ENCODE assay signal across 27 cellular contexts in genomic region chr7:18574235-18574540, GRCh38.
"Had no signal": no experiment of that assay in that cellular context is flagged by ENCODE, and none has a peak within 500 bp of the region (broad histone marks: within the 10 kb centered on the region; RNA-seq: fewer than 3 reads in every experiment).

No MANE protein-coding gene starts in this region.

- H3K27me3 Mint-ChIP-seq: activated CD4-positive, alpha-beta memory T cell treated with anti-CD3 and anti-CD28 coated beads, Interleukin-2, amount 10 ng/mL, durations not matched to agents 7 days and 5 days; activated CD4-positive, alpha-beta T cell treated with anti-CD3 and anti-CD28 coated beads, Interleukin-2, amount 10 ng/mL, durations not matched to agents 7 days and 5 days; activated naive CD4-positive, alpha-beta T cell treated with anti-CD3 and anti-CD28 coated beads, Interleukin-2, amount 10 ng/mL, durations not matched to agents 7 days and 5 days; activated naive CD8-positive, alpha-beta T cell treated with anti-CD3 and anti-CD28 coated beads, Interleukin-2, amount 10 ng/mL, durations not matched to agents 7 days and 5 days; activated T-cell treated with anti-CD3 and anti-CD28 coated beads, Interleukin-2, amount 50 U/mL, for 24 hours; brain; central memory CD8-positive, alpha-beta T cell; dendritic cell treated with granulocyte-macrophage colony-stimulating factor and Interleukin-4, amounts not matched to agents 40 ng/mL and 50 ng/mL, for 4 days had no signal

- H3K27me3 ChIP-seq: ascending aorta, breast epithelium, cardiac muscle cell, dorsolateral prefrontal cortex, foreskin keratinocyte, gastrocnemius medialis had no signal

- H3K27ac ChIP-seq: breast epithelium, cardiac muscle cell, dorsolateral prefrontal cortex, foreskin keratinocyte had no signal

- DNase-seq: activated CD4-positive, alpha-beta memory T cell treated with anti-CD3 and anti-CD28 coated beads, Interleukin-2, amount 10 ng/mL, durations not matched to agents 7 days and 5 days; activated CD4-positive, alpha-beta T cell treated with anti-CD3 and anti-CD28 coated beads for 1 hour; activated CD4-positive, alpha-beta T cell treated with anti-CD3 and anti-CD28 coated beads for 4 hours; activated CD4-positive, alpha-beta T cell treated with anti-CD3 and anti-CD28 coated beads, Interleukin-2, amount 10 ng/mL, durations not matched to agents 7 days and 5 days; activated CD4-positive, alpha-beta T cell treated with anti-CD3 and anti-CD28 coated beads, Interleukin-2, amount 50 U/mL, for 4 hours; activated CD8-positive, alpha-beta memory T cell treated with anti-CD3 and anti-CD28 coated beads, Interleukin-2, amount 50 U/mL, for 48 hours; activated gamma-delta T cell; activated naive CD4-positive, alpha-beta T cell; activated naive CD4-positive, alpha-beta T cell treated with anti-CD3 and anti-CD28 coated beads, Interleukin-2, amount 10 ng/mL, durations not matched to agents 7 days and 5 days; activated naive CD8-positive, alpha-beta T cell treated with anti-CD3 and anti-CD28 coated beads, Interleukin-2, amount 10 ng/mL, durations not matched to agents 7 days and 5 days; activated T-cell treated with anti-CD3 and anti-CD28 coated beads for 4 hours; activated T-cell treated with anti-CD3 and anti-CD28 coated beads, Interleukin-2, amount 50 U/mL, for 24 hours; activated T-cell treated with anti-CD3 and anti-CD28 coated beads, Interleukin-2, amount 50 U/mL, for 72 hours; dorsolateral prefrontal cortex; effector memory CD4-positive, alpha-beta T cell; endodermal cell; foreskin keratinocyte; gastrocnemius medialis; T-helper 2 cell had no signal

- H3K4me1 ChIP-seq: breast epithelium, foreskin keratinocyte had no signal

- H3K4me1 Mint-ChIP-seq: activated CD4-positive, alpha-beta memory T cell treated with anti-CD3 and anti-CD28 coated beads, Interleukin-2, amount 10 ng/mL, durations not matched to agents 7 days and 5 days; activated CD4-positive, alpha-beta T cell treated with anti-CD3 and anti-CD28 coated beads, Interleukin-2, amount 10 ng/mL, durations not matched to agents 7 days and 5 days; activated naive CD4-positive, alpha-beta T cell treated with anti-CD3 and anti-CD28 coated beads, Interleukin-2, amount 10 ng/mL, durations not matched to agents 7 days and 5 days; activated naive CD8-positive, alpha-beta T cell treated with anti-CD3 and anti-CD28 coated beads, Interleukin-2, amount 10 ng/mL, durations not matched to agents 7 days and 5 days; endodermal cell had no signal

- H3K27ac Mint-ChIP-seq: activated CD4-positive, alpha-beta memory T cell treated with anti-CD3 and anti-CD28 coated beads, Interleukin-2, amount 10 ng/mL, durations not matched to agents 7 days and 5 days; activated CD4-positive, alpha-beta T cell treated with anti-CD3 and anti-CD28 coated beads, Interleukin-2, amount 10 ng/mL, durations not matched to agents 7 days and 5 days; activated naive CD4-positive, alpha-beta T cell treated with anti-CD3 and anti-CD28 coated beads, Interleukin-2, amount 10 ng/mL, durations not matched to agents 7 days and 5 days; activated naive CD4-positive, alpha-beta T cell treated with anti-CD3 and anti-CD28 coated beads, Interleukin-2, amount 50 U/mL, for 72 hours; activated naive CD8-positive, alpha-beta T cell treated with anti-CD3 and anti-CD28 coated beads, Interleukin-2, amount 10 ng/mL, durations not matched to agents 7 days and 5 days; activated T-cell treated with anti-CD3 and anti-CD28 coated beads, Interleukin-2, amount 50 U/mL, for 24 hours; activated T-cell treated with anti-CD3 and anti-CD28 coated beads, Interleukin-2, amount 50 U/mL, for 72 hours; brain; dendritic cell treated with granulocyte-macrophage colony-stimulating factor and Interleukin-4, amounts not matched to agents 40 ng/mL and 50 ng/mL, for 4 days; endodermal cell had no signal

- H3K4me3 ChIP-seq: breast epithelium, cardiac muscle cell, gastrocnemius medialis had no signal

- H3K4me3 Mint-ChIP-seq: activated CD4-positive, alpha-beta memory T cell treated with anti-CD3 and anti-CD28 coated beads, Interleukin-2, amount 10 ng/mL, durations not matched to agents 7 days and 5 days; activated CD4-positive, alpha-beta T cell treated with anti-CD3 and anti-CD28 coated beads, Interleukin-2, amount 10 ng/mL, durations not matched to agents 7 days and 5 days; activated naive CD4-positive, alpha-beta T cell treated with anti-CD3 and anti-CD28 coated beads, Interleukin-2, amount 10 ng/mL, durations not matched to agents 7 days and 5 days; activated naive CD8-positive, alpha-beta T cell treated with anti-CD3 and anti-CD28 coated beads, Interleukin-2, amount 10 ng/mL, durations not matched to agents 7 days and 5 days; activated T-cell treated with anti-CD3 and anti-CD28 coated beads, Interleukin-2, amount 50 U/mL, for 24 hours; activated T-cell treated with anti-CD3 and anti-CD28 coated beads, Interleukin-2, amount 50 U/mL, for 72 hours; brain; central memory CD8-positive, alpha-beta T cell; dendritic cell treated with granulocyte-macrophage colony-stimulating factor and Interleukin-4, amounts not matched to agents 40 ng/mL and 50 ng/mL, for 4 days; endodermal cell had no signal

- H3K36me3 ChIP-seq: breast epithelium, cardiac muscle cell, gastrocnemius medialis had no signal

- H3K9me3 Mint-ChIP-seq: activated CD4-positive, alpha-beta memory T cell treated with anti-CD3 and anti-CD28 coated beads, Interleukin-2, amount 10 ng/mL, durations not matched to agents 7 days and 5 days; activated CD4-positive, alpha-beta T cell treated with anti-CD3 and anti-CD28 coated beads, Interleukin-2, amount 10 ng/mL, durations not matched to agents 7 days and 5 days; activated naive CD4-positive, alpha-beta T cell treated with anti-CD3 and anti-CD28 coated beads, Interleukin-2, amount 10 ng/mL, durations not matched to agents 7 days and 5 days; activated naive CD4-positive, alpha-beta T cell treated with anti-CD3 and anti-CD28 coated beads, Interleukin-2, amount 50 U/mL, for 72 hours; activated naive CD8-positive, alpha-beta T cell treated with anti-CD3 and anti-CD28 coated beads, Interleukin-2, amount 10 ng/mL, durations not matched to agents 7 days and 5 days; activated T-cell treated with anti-CD3 and anti-CD28 coated beads, Interleukin-2, amount 50 U/mL, for 24 hours; brain; central memory CD8-positive, alpha-beta T cell; dendritic cell treated with granulocyte-macrophage colony-stimulating factor and Interleukin-4, amounts not matched to agents 40 ng/mL and 50 ng/mL, for 4 days; endodermal cell had no signal

- ATAC-seq: activated naive CD4-positive, alpha-beta T cell treated with anti-CD3 and anti-CD28 coated beads, Interleukin-2, amount 50 U/mL, for 72 hours; activated T-cell treated with anti-CD3 and anti-CD28 coated beads, Interleukin-2, amount 50 U/mL, for 72 hours; esophagus mucosa; foreskin keratinocyte had no signal

- H3K9me3 ChIP-seq: ascending aorta, breast epithelium, gastrocnemius medialis had no signal
